ENCODE assay signal across 1 cellular context in genomic region chr4:153249199-153250154, GRCh38.
TF ChIP-seq lines count a peak whose summit lies in the region.

No MANE protein-coding gene starts in this region.

TF ChIP-seq in HepG2, 621 proteins besides CTCF, POLR2A, EP300 and RAD21 (continued from another document):
- TF ChIP-seq ETV5 (CRISPR knock-in tag; IDR thresholded peaks at IDR 0.05; ENCODE audit: borderline replicate concordance) (no peak), ZIK1 (CRISPR knock-in tag; IDR thresholded peaks at IDR 0.05; ENCODE audit: borderline replicate concordance, low read depth) (no peak), ZNF556 (CRISPR knock-in tag; IDR thresholded peaks at IDR 0.05; ENCODE audit: borderline replicate concordance) (0 out of 2 replicates have a peak, but pooled peaks have one; percentile 45), YEATS4 (CRISPR knock-in tag; IDR thresholded peaks at IDR 0.05; ENCODE audit: borderline replicate concordance) (peak; percentile 14; the same call in 1 of the 2 replicates), TEAD3 (CRISPR knock-in tag; optimal IDR thresholded peaks at IDR 0.05; ENCODE audit: borderline replicate concordance) (no peak), RBM39 (IDR thresholded peaks at IDR 0.05; ENCODE audit: low read depth, low read length, poor library complexity, severe bottlenecking) (peak; percentile 39), PATZ1 (CRISPR knock-in tag; IDR thresholded peaks at IDR 0.05) (0 out of 2 replicates have a peak, but pooled peaks have one; percentile 27), ZNF138 (CRISPR knock-in tag; IDR thresholded peaks at IDR 0.05; ENCODE audit: low read depth) (no peak), THAP8 (CRISPR knock-in tag; IDR thresholded peaks at IDR 0.05; ENCODE audit: borderline replicate concordance) (no peak), SNAPC2 (CRISPR knock-in tag; IDR thresholded peaks at IDR 0.05) (no peak), GABPB1 (CRISPR knock-in tag; IDR thresholded peaks at IDR 0.05) (peak; percentile 34; the same call in 1 of the 2 replicates), CSRNP2 (CRISPR knock-in tag; conservative IDR thresholded peaks at IDR 0.05; ENCODE audit: low read depth) (no peak), ZMYM3 (CRISPR knock-in tag; IDR thresholded peaks at IDR 0.05) (no peak), NKX3-1 (CRISPR knock-in tag; IDR thresholded peaks at IDR 0.05) (no peak), ZNF407 (CRISPR knock-in tag; IDR thresholded peaks at IDR 0.05; ENCODE audit: not compliant biosample characterization) (no peak), ZNF776 (CRISPR knock-in tag; IDR thresholded peaks at IDR 0.05) (no peak), KDM6A (CRISPR knock-in tag; IDR thresholded peaks at IDR 0.05; ENCODE audit: low read depth) (no peak), FOXM1 (CRISPR knock-in tag; IDR thresholded peaks at IDR 0.05) (no peak), BORCS8-MEF2B (CRISPR knock-in tag; IDR thresholded peaks at IDR 0.05) (no peak), MBD4 (IDR thresholded peaks at IDR 0.05; ENCODE audit: borderline replicate concordance, low read length) (no peak), HOXA3 (CRISPR knock-in tag; IDR thresholded peaks at IDR 0.05) (no peak), SKI (IDR thresholded peaks at IDR 0.05; ENCODE audit: partially characterized antibody) (no peak), ZSCAN5A (CRISPR knock-in tag; IDR thresholded peaks at IDR 0.05; ENCODE audit: borderline replicate concordance) (no peak), WIZ (CRISPR knock-in tag; IDR thresholded peaks at IDR 0.05) (no peak), HNRNPLL (IDR thresholded peaks at IDR 0.05; ENCODE audit: low read depth, low read length, poor library complexity, severe bottlenecking) (peak; percentile 36), ZMAT5 (CRISPR knock-in tag; IDR thresholded peaks at IDR 0.05; ENCODE audit: borderline replicate concordance, low read depth) (no peak), IKZF5 (CRISPR knock-in tag; IDR thresholded peaks at IDR 0.05) (no peak), ZBTB7B (CRISPR knock-in tag; IDR thresholded peaks at IDR 0.05) (no peak), UBTF (CRISPR knock-in tag; IDR thresholded peaks at IDR 0.05) (0 out of 2 replicates have a peak, but pooled peaks have one; percentile 34), ZNF552 (CRISPR knock-in tag; IDR thresholded peaks at IDR 0.05; ENCODE audit: borderline replicate concordance) (no peak)
